27 cellular contexts compared by ENCODE assay signal in the genomic region with DNA sequence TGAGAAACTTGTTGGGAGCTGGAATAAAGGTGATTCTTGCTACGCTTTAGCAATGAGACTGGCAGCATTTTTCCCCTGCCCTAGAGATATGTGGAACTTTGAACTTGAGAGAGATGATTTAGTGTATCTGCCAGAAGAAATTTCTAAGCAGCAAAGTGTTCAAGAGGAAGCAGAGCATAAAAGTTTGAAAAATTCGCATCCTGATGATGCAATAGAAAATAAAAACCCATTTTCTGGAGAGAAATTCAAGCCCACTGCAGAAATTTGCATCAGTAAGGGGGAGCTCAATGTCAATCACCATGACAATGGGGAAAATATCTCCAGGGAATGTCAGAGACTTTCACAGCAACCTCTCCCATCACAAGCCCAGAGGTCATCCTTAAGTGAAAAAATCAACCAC.
"Had no signal": no experiment of that assay in that cellular context is flagged by ENCODE, and none has a peak within 500 bp of the region (broad histone marks: within the 10 kb centered on the region; RNA-seq: fewer than 3 reads in every experiment).

No MANE protein-coding gene starts in this region.

- H3K27ac ChIP-seq: coronary artery, dorsolateral prefrontal cortex, epithelial cell of prostate, esophagus squamous epithelium, gastrocnemius medialis, heart right ventricle, left lung, lower lobe of right lung had no signal

- H3K4me3 ChIP-seq: coronary artery, dorsolateral prefrontal cortex, esophagus squamous epithelium, gastrocnemius medialis, heart right ventricle, left lung, lower lobe of right lung, mucosa of descending colon had no signal

- H3K9me3 ChIP-seq: gastrocnemius medialis had no signal

- FAIRE-seq: endothelial cell of umbilical vein, islet of Langerhans, keratinocyte had no signal

- H3K36me3 ChIP-seq: esophagus squamous epithelium, gastrocnemius medialis, heart right ventricle, left lung, lower lobe of right lung had no signal

- H3K4me1 ChIP-seq: lower lobe of right lung had no signal

- ATAC-seq: esophagus mucosa; gastrocnemius medialis; heart right ventricle; left cardiac atrium; left lung; left ventricle myocardium superior; lower lobe of right lung; mucosa of descending colon; naive thymus-derived CD8-positive, alpha-beta T cell had no signal

- DNase-seq: dermis blood vessel endothelial cell; dorsolateral prefrontal cortex; effector CD4-positive, alpha-beta T cell; effector memory CD4-positive, alpha-beta T cell; erythroblast; esophagus squamous epithelium; foreskin fibroblast; foreskin melanocyte; gastrocnemius medialis; glutamatergic neuron; head of caudate nucleus; heart right ventricle; hippocampal formation; left cardiac atrium; left lung; left ventricle myocardium superior; lower lobe of right lung; mesenchymal stem cell; mucosa of descending colon; naive B cell; naive thymus-derived CD8-positive, alpha-beta T cell had no signal
